19 cellular contexts compared by ENCODE assay signal in genomic region chr13:32124743-32125142, GRCh38.
DNase-seq lines count a peak whose midpoint lies in the region; ATAC-seq and TF ChIP-seq lines count a peak whose summit lies in the region.
"Had no signal": no experiment of that assay in that cellular context is flagged by ENCODE, and none has a peak within 500 bp of the region (broad histone marks: within the 10 kb centered on the region; RNA-seq: fewer than 3 reads in every experiment).

No MANE protein-coding gene starts in this region.

- peaks cover 4 to 17% (median 6%) of the 10 kb centered on the region in 4 donors for H3K4me1 ChIP-seq in esophagus muscularis mucosa
- peaks cover 23 to 24% of the 10 kb centered on the region in 2 donors for H3K4me1 ChIP-seq in gastrocnemius medialis
- H3K4me1 ChIP-seq: colonic mucosa had no signal

- no peak overlapping the region for H3K4me3 Mint-ChIP-seq in CD14-positive monocyte
- H3K4me3 Mint-ChIP-seq: activated CD4-positive, alpha-beta T cell treated with anti-CD3 and anti-CD28 coated beads for 36 hours; CD4-positive, alpha-beta T cell had no signal

- peaks cover 42 to 51% of the 10 kb centered on the region in 2 donors for H3K36me3 Mint-ChIP-seq in CD14-positive monocyte

- H3K36me3 ChIP-seq in esophagus muscularis mucosa (peaks cover 0 to 3% (median 0%) of the 10 kb centered on the region in 4 donors), gastrocnemius medialis (no peaks in the 10 kb centered on the region)
- H3K36me3 ChIP-seq: colonic mucosa had no signal

- intact Hi-C loops in CD14-positive monocyte (cut with micrococcal nuclease): no loop called here
- intact Hi-C loops in esophagus muscularis mucosa (cut with DNase I): no loop called here
- intact Hi-C loops in gastrocnemius medialis (cut with DNase I; ENCODE audit: low total_unique reads): no loop called here

- peaks cover 1 to 21% (median 14%) of the 10 kb centered on the region in 7 donors for H3K9me3 Mint-ChIP-seq in CD14-positive monocyte
- H3K9me3 Mint-ChIP-seq: CD4-positive, alpha-beta T cell had no signal

- H3K27ac ChIP-seq in esophagus muscularis mucosa (replicated peaks in 1 of 4): peak overlapping the region; percentile 1 to 51 (median 34)
- H3K27ac ChIP-seq in gastrocnemius medialis: peak overlapping the region; percentile 70 to 81 (median 75)
- H3K27ac ChIP-seq: colonic mucosa had no signal

- TF ChIP-seq EP300 in esophagus muscularis mucosa (IDR thresholded peaks at IDR 0.05): no peak

- ATAC-seq in gastrocnemius medialis (peak in 1 of 2 donors; percentile 9), HG03439 (IDR thresholded peaks at IDR 0.05; ENCODE audit: unreplicated experiment) (no peak), GM18858 (IDR thresholded peaks at IDR 0.05; ENCODE audit: unreplicated experiment) (no peak)
- ATAC-seq: activated CD4-positive, alpha-beta T cell treated with anti-CD3 and anti-CD28 coated beads for 36 hours had no signal

- TF ChIP-seq CTCF in CD14-positive monocyte (IDR thresholded peaks at IDR 0.05) (no peak), esophagus muscularis mucosa (IDR thresholded peaks at IDR 0.05) (no peak), gastrocnemius medialis (IDR thresholded peaks at IDR 0.05 in 4 of 5, conservative IDR thresholded peaks at IDR 0.05 in 1 of 5) (no peak)

- no peak for DNase-seq in CD14-positive monocyte (ENCODE audit: low spot score)
- DNase-seq in NOMO-1 (lab: John Stamatoyannopoulos, UW; ENCODE audit: unreplicated experiment in 2 of 2): peak; percentile 74 to 86
- DNase-seq in esophagus muscularis mucosa (ENCODE audit: extremely low spot score): no peak
- no peak for DNase-seq in gastrocnemius medialis
- no peak for DNase-seq in activated CD4-positive, CD25-positive, alpha-beta regulatory T cell (lab: John Stamatoyannopoulos, UW)
- no peak for DNase-seq in T-helper 2 cell
- DNase-seq: ACHN; activated CD4-positive, alpha-beta T cell treated with anti-CD3 and anti-CD28 coated beads for 36 hours; activated CD8-positive, alpha-beta memory T cell treated with anti-CD3 and anti-CD28 coated beads, Interleukin-2, amount 50 U/mL, for 48 hours; activated naive CD4-positive, alpha-beta T cell treated with Interleukin-2 at 50 U/mL for 16 hours; CD4-positive, alpha-beta T cell; colonic mucosa; DMS79; HCEC 1CT; NCI-H1694; NCI-H510A; OCI-M1 had no signal

- peaks cover 25% of the 10 kb centered on the region for H3K4me1 Mint-ChIP-seq in CD14-positive monocyte
- H3K4me1 Mint-ChIP-seq: activated CD4-positive, alpha-beta T cell treated with anti-CD3 and anti-CD28 coated beads for 36 hours had no signal

- 90% methylated on average over 3 of the region's 3 CpGs for WGBS in esophagus muscularis mucosa

- in situ Hi-C loops in gastrocnemius medialis (cut with MboI; ENCODE audit: low sequenced_read_pairs in 4 of 4): no loop called here

- H3K27ac Mint-ChIP-seq in CD14-positive monocyte: peak overlapping the region; percentile 72 to 90 (median 86)
- H3K27ac Mint-ChIP-seq: activated CD4-positive, alpha-beta T cell treated with anti-CD3 and anti-CD28 coated beads for 36 hours; CD4-positive, alpha-beta T cell had no signal

- H3K27me3 Mint-ChIP-seq in CD14-positive monocyte (ENCODE audit: low read depth in 3 of 3): no peaks in the 10 kb centered on the region
- H3K27me3 Mint-ChIP-seq: activated CD4-positive, alpha-beta T cell treated with anti-CD3 and anti-CD28 coated beads for 36 hours; CD4-positive, alpha-beta T cell had no signal

- H3K27me3 ChIP-seq in esophagus muscularis mucosa (no peaks in the 10 kb centered on the region), gastrocnemius medialis (no peaks in the 10 kb centered on the region)
- H3K27me3 ChIP-seq: colonic mucosa had no signal

- TF ChIP-seq POLR2A in esophagus muscularis mucosa (IDR thresholded peaks at IDR 0.05; ENCODE audit: low read depth) (no peak), gastrocnemius medialis (IDR thresholded peaks at IDR 0.05) (no peak)

- peaks cover 0 to 9% (median 0%) of the 10 kb centered on the region in 4 donors for H3K9me3 ChIP-seq in esophagus muscularis mucosa
- H3K9me3 ChIP-seq in gastrocnemius medialis: no peaks in the 10 kb centered on the region
- H3K9me3 ChIP-seq: colonic mucosa had no signal

- H3K4me3 ChIP-seq in esophagus muscularis mucosa (no peak overlapping the region), gastrocnemius medialis (no peak overlapping the region)
- H3K4me3 ChIP-seq: colonic mucosa had no signal

Comparison
In these comparisons a context has a peak if more than half of its experiments do, and no peak if none do; other contexts are left out.
1. DNase-seq: peak in NOMO-1 (2 of 2); none in CD14-positive monocyte (single experiment), esophagus muscularis mucosa (single experiment), gastrocnemius medialis (0 of 2), activated CD4-positive, CD25-positive, alpha-beta regulatory T cell (0 of 4) and T-helper 2 cell (0 of 5).